Comparison of ENCODE assay signal across 13 cellular contexts in the genomic region with DNA sequence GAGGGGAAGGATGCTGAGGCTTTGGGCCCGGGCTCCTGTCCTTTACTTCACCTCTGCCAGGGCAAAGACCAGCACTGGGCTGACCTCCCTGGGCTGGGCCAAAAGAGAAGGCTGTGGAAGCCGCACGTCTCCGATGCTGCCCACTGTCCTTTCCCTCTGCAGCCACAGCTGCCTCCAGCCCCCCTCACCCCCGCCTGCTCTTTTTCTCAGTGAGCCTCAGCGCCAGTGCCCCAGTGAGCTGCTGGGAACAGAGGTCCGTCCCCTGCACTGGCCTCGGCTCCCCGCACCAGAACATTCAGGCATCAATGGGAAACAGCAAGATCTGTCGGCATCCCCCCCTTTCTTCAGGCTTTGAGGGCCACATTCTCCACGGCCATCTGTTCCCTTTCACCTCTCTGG.
DNase-seq lines count a peak whose midpoint lies in the region; ATAC-seq, FAIRE-seq and TF ChIP-seq lines count a peak whose summit lies in the region.
"Had no signal": no experiment of that assay in that cellular context is flagged by ENCODE, and none has a peak within 500 bp of the region (broad histone marks: within the 10 kb centered on the region; RNA-seq: fewer than 3 reads in every experiment).

No MANE protein-coding gene starts in this region.

- H3K36me3 Mint-ChIP-seq in mesothelial cell of epicardium: peaks cover 2% of the 10 kb centered on the region
- H3K36me3 Mint-ChIP-seq in stimulated activated naive B cell treated with anti-CD40 and anti-IgM and Interleukin-4, amounts not matched to agents 10 μg/mL and 1 μg/mL and 100 μg/mL, for 72 hours: peaks cover 8 to 24% of the 10 kb centered on the region in 2 donors

- ATAC-seq in stimulated activated naive B cell treated with anti-CD40 and anti-IgM and Interleukin-4, amounts not matched to agents 10 μg/mL and 1 μg/mL and 100 μg/mL, for 72 hours (replicated peaks): no peak
- ATAC-seq in GM18867 (IDR thresholded peaks at IDR 0.05; ENCODE audit: unreplicated experiment): no peak

- no peak overlapping the region for H3K4me3 Mint-ChIP-seq in mesothelial cell of epicardium
- peak overlapping the region in 1 of 2 donors; percentile 37 for H3K4me3 Mint-ChIP-seq in stimulated activated naive B cell treated with anti-CD40 and anti-IgM and Interleukin-4, amounts not matched to agents 10 μg/mL and 1 μg/mL and 100 μg/mL, for 72 hours

- peak; percentile 55 for FAIRE-seq in HTR-8/SVneo (lab: Jason Lieb, UNC)
- FAIRE-seq: urothelium cell line had no signal

- peak overlapping the region; percentile 90 for H3K27ac Mint-ChIP-seq in mesothelial cell of epicardium
- peak overlapping the region; percentile 89 for H3K27ac Mint-ChIP-seq in stimulated activated naive B cell treated with anti-CD40 and anti-IgM and Interleukin-4, amounts not matched to agents 10 μg/mL and 1 μg/mL and 100 μg/mL, for 72 hours

- no peaks in the 10 kb centered on the region for H3K27me3 Mint-ChIP-seq in mesothelial cell of epicardium (ENCODE audit: low read depth)
- H3K27me3 Mint-ChIP-seq in stimulated activated naive B cell treated with anti-CD40 and anti-IgM and Interleukin-4, amounts not matched to agents 10 μg/mL and 1 μg/mL and 100 μg/mL, for 72 hours: no peaks in the 10 kb centered on the region
- H3K27me3 Mint-ChIP-seq: IgD-negative memory B cell had no signal

- TF ChIP-seq CTCF in mesothelial cell of epicardium (IDR thresholded peaks at IDR 0.05; ENCODE audit: unreplicated experiment): no peak

- H3K9me3 Mint-ChIP-seq in mesothelial cell of epicardium: peaks cover 3% of the 10 kb centered on the region
- peaks cover 2 to 4% of the 10 kb centered on the region in 2 donors for H3K9me3 Mint-ChIP-seq in stimulated activated naive B cell treated with anti-CD40 and anti-IgM and Interleukin-4, amounts not matched to agents 10 μg/mL and 1 μg/mL and 100 μg/mL, for 72 hours
- H3K9me3 Mint-ChIP-seq: IgD-negative memory B cell had no signal

- peaks cover 77% of the 10 kb centered on the region for H3K4me1 Mint-ChIP-seq in mesothelial cell of epicardium
- peaks cover 62 to 80% of the 10 kb centered on the region in 2 donors for H3K4me1 Mint-ChIP-seq in stimulated activated naive B cell treated with anti-CD40 and anti-IgM and Interleukin-4, amounts not matched to agents 10 μg/mL and 1 μg/mL and 100 μg/mL, for 72 hours

- DNase-seq in HTR-8/SVneo (ENCODE audit: insufficient read length, low spot score) (no peak), ecto neural progenitor cell (ENCODE audit: low spot score) (peak; percentile 84), mesothelial cell of epicardium (ENCODE audit: low spot score in 2 of 2, unreplicated experiment in 2 of 2) (no peak), SIG-M5 (lab: John Stamatoyannopoulos, UW) (no peak), pons (ENCODE audit: low spot score) (no peak), OCI-M2 (lab: John Stamatoyannopoulos, UW; ENCODE audit: unreplicated experiment) (no peak)
- no peak for DNase-seq in stimulated activated naive B cell treated with anti-CD40 and anti-IgM and Interleukin-4, amounts not matched to agents 10 μg/mL and 1 μg/mL and 100 μg/mL, for 72 hours
- DNase-seq: activated naive CD4-positive, alpha-beta T cell treated with anti-CD3 and anti-CD28 coated beads, Interleukin-2, amount 50 U/mL, for 16 hours; NCI-H146; SW 1271 had no signal
